20 cellular contexts compared by ENCODE assay signal in genomic region chr15:58788056-58788710, GRCh38.
"Had no signal": no experiment of that assay in that cellular context is flagged by ENCODE, and none has a peak within 500 bp of the region (broad histone marks: within the 10 kb centered on the region; RNA-seq: fewer than 3 reads in every experiment).

No MANE protein-coding gene starts in this region.

- H3K4me1 ChIP-seq: SJSA1 had no signal

- H3K27ac ChIP-seq: KMS-11, SJSA1, SK-N-MC had no signal

- H3K9ac ChIP-seq: KMS-11 had no signal

- H3K27me3 ChIP-seq: SJSA1 had no signal

- H3K4me3 ChIP-seq: SJSA1, SK-N-MC had no signal

- H3K4me2 ChIP-seq: KMS-11 had no signal

- H3K36me3 ChIP-seq: SJSA1 had no signal

- DNase-seq: Kasumi-1, MM.1S, NCI-H1092 treated with DMSO at 0.1 percent for 48 hours, NCI-H1436, NCI-H187, NCI-H2029, NCI-H2081 treated with DMSO at 0.1 percent for 48 hours, NCI-H2171, NCI-H226, NCI-H446, NCI-H510A, NCI-H524 treated with DMSO at 0.1 percent for 48 hours, NCI-H69, NCI-H774, Right ventricle myocardium superior, RPMI8226, SIG-M5 had no signal

- H3K9me3 ChIP-seq: SJSA1 had no signal
